In the genomic region with DNA sequence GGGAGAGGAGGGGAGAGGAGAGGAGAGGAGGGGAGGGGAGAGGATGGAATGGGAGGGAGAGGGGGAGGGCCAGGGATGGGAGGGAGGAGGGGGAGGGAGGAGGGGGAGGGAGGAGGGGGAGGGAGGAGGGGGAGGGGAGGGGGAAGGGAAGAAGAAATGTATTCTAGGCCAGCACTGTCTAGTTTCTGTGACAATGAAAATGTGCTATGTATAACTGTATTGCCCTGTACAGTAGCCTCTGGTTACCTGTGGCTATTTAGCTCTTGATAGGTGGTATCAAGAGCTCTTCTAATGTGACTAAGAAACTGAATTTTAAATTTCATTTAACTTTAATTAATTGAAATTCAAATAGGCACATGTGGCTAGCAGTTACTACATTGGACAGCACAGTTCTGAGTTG, we compare ENCODE assay signal across 9 cellular contexts.
"Had no signal": no experiment of that assay in that cellular context is flagged by ENCODE, and none has a peak within 500 bp of the region (broad histone marks: within the 10 kb centered on the region; RNA-seq: fewer than 3 reads in every experiment).

No MANE protein-coding gene starts in this region.

- H3K4me2 ChIP-seq: KMS-11 had no signal

- H3K4me1 ChIP-seq: HAP-1 had no signal

- H3K4me3 ChIP-seq: GM23248, HAP-1 had no signal

- H3K9me3 ChIP-seq: HAP-1 had no signal

- DNase-seq: GM23248, GOT3, H7, IMR-90, Karpas-422, KBM-7 had no signal

- H2AFZ ChIP-seq: GM23248 had no signal

- H3K27ac ChIP-seq: GM23248, HL-60, KMS-11 had no signal

- H3K36me3 ChIP-seq: HAP-1 had no signal

- H3K9ac ChIP-seq: GM23248, KMS-11 had no signal
